Comparison of ENCODE assay signal across 20 cellular contexts in the genomic region with DNA sequence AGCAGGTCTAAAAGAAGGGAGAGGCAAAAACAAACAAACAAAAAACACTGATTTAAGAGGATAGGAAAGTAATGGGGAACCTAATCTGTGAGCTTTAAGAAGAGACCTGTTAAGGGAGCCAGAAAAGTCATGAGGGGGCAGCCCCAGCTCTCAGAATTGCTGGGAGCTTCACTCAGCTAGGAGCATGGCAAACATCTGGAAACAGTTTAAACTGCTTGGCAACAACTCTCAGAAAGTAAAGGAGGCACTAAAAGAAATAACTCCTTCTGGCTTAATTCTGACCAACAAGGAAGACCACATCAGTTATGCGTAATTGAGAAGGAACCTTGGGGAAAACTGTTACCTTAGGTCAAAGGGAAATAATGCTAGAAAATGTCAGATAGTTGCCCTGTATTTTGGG.
DNase-seq lines count a peak whose midpoint lies in the region; ATAC-seq and TF ChIP-seq lines count a peak whose summit lies in the region.
"Had no signal": no experiment of that assay in that cellular context is flagged by ENCODE, and none has a peak within 500 bp of the region (broad histone marks: within the 10 kb centered on the region; RNA-seq: fewer than 3 reads in every experiment).

No MANE protein-coding gene starts in this region.

- no peaks in the 10 kb centered on the region for H3K27me3 Mint-ChIP-seq in nephron progenitor cell (ENCODE audit: low read depth, poor library complexity)
- H3K27me3 Mint-ChIP-seq: IgD-negative memory B cell had no signal

- no peaks in the 10 kb centered on the region for H3K36me3 ChIP-seq in adipocyte (ENCODE audit: control insufficient read depth, insufficient read depth, low read length, severe bottlenecking)
- no peaks in the 10 kb centered on the region for H3K36me3 ChIP-seq in Karpas-422 (ENCODE audit: insufficient read depth, low read length)
- H3K36me3 ChIP-seq: BLaER1 treated with 17β-estradiol and CSF1 and Interleukin-3, amounts not matched to agents 10 nM and 100 nM had no signal

- no peak overlapping the region for H3K9ac ChIP-seq in adipocyte (ENCODE audit: low read length)
- H3K9ac ChIP-seq in Karpas-422 (ENCODE audit: low read length) = no peak overlapping the region
- H3K9ac ChIP-seq: BLaER1 treated with 17β-estradiol and CSF1 and Interleukin-3, amounts not matched to agents 10 nM and 100 nM had no signal

- H3K9me3 ChIP-seq in adipocyte (ENCODE audit: control insufficient read depth, low read length) = no peaks in the 10 kb centered on the region
- H3K9me3 ChIP-seq in Karpas-422 (ENCODE audit: low read length) = no peaks in the 10 kb centered on the region
- H3K9me3 ChIP-seq: A549 had no signal

- H2AFZ ChIP-seq in Karpas-422 (ENCODE audit: low read length) = no peak overlapping the region

- peaks cover 10% of the 10 kb centered on the region for H3K27me3 ChIP-seq in adipocyte (replicated peaks; ENCODE audit: control insufficient read depth, insufficient read depth, low read length)
- no peaks in the 10 kb centered on the region for H3K27me3 ChIP-seq in Karpas-422 (ENCODE audit: low read length)
- H3K27me3 ChIP-seq: BLaER1 treated with 17β-estradiol and CSF1 and Interleukin-3, amounts not matched to agents 10 nM and 100 nM had no signal

- H4K20me1 ChIP-seq in Karpas-422 (ENCODE audit: insufficient read depth, low read depth, low read length) = no peaks in the 10 kb centered on the region
- H4K20me1 ChIP-seq: BLaER1 treated with 17β-estradiol and CSF1 and Interleukin-3, amounts not matched to agents 10 nM and 100 nM had no signal

- H3K4me3 Mint-ChIP-seq in nephron progenitor cell = no peak overlapping the region
- H3K4me3 Mint-ChIP-seq: B cell; CD8-positive, alpha-beta T cell; H9; IgD-negative memory B cell had no signal

- TF ChIP-seq CTCF in AG10803 (conservative IDR thresholded peaks at IDR 0.05; ENCODE audit: low read length) (no peak), nephron progenitor cell (IDR thresholded peaks at IDR 0.05) (no peak)

- no peaks in the 10 kb centered on the region for H3K79me2 ChIP-seq in Karpas-422 (ENCODE audit: low read length)

- H3K4me1 ChIP-seq in adipocyte (ENCODE audit: control insufficient read depth, insufficient read depth, low read length) = no peaks in the 10 kb centered on the region
- peaks cover 5% of the 10 kb centered on the region; the same call in 1 of the 2 replicates for H3K4me1 ChIP-seq in Karpas-422 (ENCODE audit: low read length)
- H3K4me1 ChIP-seq: A549 had no signal

- DNase-seq in AG10803 (ENCODE audit: low read depth) (peak; percentile 3), adipocyte (ENCODE audit: low read depth) (peak; percentile 61), fibroblast of gingiva (ENCODE audit: low read depth) (peak; percentile 21), nephron progenitor cell (no peak), NCI-H446 (lab: John Stamatoyannopoulos, UW) (no peak), Karpas-422 (no peak), AML-193 (lab: John Stamatoyannopoulos, UW) (no peak)
- DNase-seq: Calu3; CD8-positive, alpha-beta T cell; DMS79 treated with DMSO at 0.1 percent for 48 hours; GF-D8; GOT3; H9 had no signal

- no peaks in the 10 kb centered on the region for H3K9me2 ChIP-seq in Karpas-422 (replicated peaks; ENCODE audit: insufficient read depth, low read length)

- H3K4me1 Mint-ChIP-seq in nephron progenitor cell = peaks cover 13% of the 10 kb centered on the region
- H3K4me1 Mint-ChIP-seq: B cell, H9, IgD-negative memory B cell had no signal

- H3K4me3 ChIP-seq in AG10803 (ENCODE audit: low read length) = no peak overlapping the region
- no peak overlapping the region for H3K4me3 ChIP-seq in adipocyte (ENCODE audit: low read length)
- no peak overlapping the region for H3K4me3 ChIP-seq in Karpas-422 (ENCODE audit: low read length)
- H3K4me3 ChIP-seq: A549; BLaER1 treated with 17β-estradiol and CSF1 and Interleukin-3, amounts not matched to agents 10 nM and 100 nM had no signal

- peak overlapping the region; percentile 5 for H3K27ac Mint-ChIP-seq in nephron progenitor cell
- H3K27ac Mint-ChIP-seq: B cell; CD8-positive, alpha-beta T cell; H9; IgD-negative memory B cell had no signal

- no peak for ATAC-seq in HG02763 (IDR thresholded peaks at IDR 0.05; ENCODE audit: unreplicated experiment)
- ATAC-seq: A549; CD8-positive, alpha-beta T cell; HepG2 had no signal

- H3K4me2 ChIP-seq in Karpas-422 (ENCODE audit: low read depth, low read length, poor library complexity, severe bottlenecking) = no peak overlapping the region
- H3K4me2 ChIP-seq: A549; BLaER1 treated with 17β-estradiol and CSF1 and Interleukin-3, amounts not matched to agents 10 nM and 100 nM had no signal

- no peak overlapping the region for H3K27ac ChIP-seq in Karpas-422 (ENCODE audit: low read length)
- H3K27ac ChIP-seq: 22Rv1; A549; BLaER1 treated with 17β-estradiol and CSF1 and Interleukin-3, amounts not matched to agents 10 nM and 100 nM had no signal

- H3K36me3 Mint-ChIP-seq in nephron progenitor cell (ENCODE audit: low read depth) = no peaks in the 10 kb centered on the region
- H3K36me3 Mint-ChIP-seq: CD8-positive, alpha-beta T cell; IgD-negative memory B cell had no signal

- peaks cover 5% of the 10 kb centered on the region for H3K9me3 Mint-ChIP-seq in nephron progenitor cell
- H3K9me3 Mint-ChIP-seq: CD8-positive, alpha-beta T cell had no signal

Comparison
In these comparisons a context has a peak if more than half of its experiments do, and no peak if none do; other contexts are left out.
1. DNase-seq: peak in AG10803 (single experiment), adipocyte (single experiment) and fibroblast of gingiva (single experiment); none in nephron progenitor cell (single experiment), NCI-H446 (0 of 2), Karpas-422 (single experiment) and AML-193 (0 of 2).